ENCODE assay signal across 10 cellular contexts in genomic region chr3:152283492-152284381, GRCh38. TPM values are rescaled to one million over a fixed set of nuclear protein-coding genes. Genes with fewer than 3 reads are reported as not detected.
DNase-seq lines count a peak whose midpoint lies in the region; ATAC-seq and TF ChIP-seq lines count a peak whose summit lies in the region.
"Had no signal": no experiment of that assay in that cellular context is flagged by ENCODE, and none has a peak within 500 bp of the region (broad histone marks: within the 10 kb centered on the region; RNA-seq: fewer than 3 reads in every experiment).

No MANE protein-coding gene starts in this region.

- H3K4me3 Mint-ChIP-seq in activated CD8-positive, alpha-beta T cell treated with anti-CD3 and anti-CD28 coated beads for 36 hours: peak overlapping the region; percentile 70
- peak overlapping the region; percentile 42 for H3K4me3 Mint-ChIP-seq in memory B cell

- no peaks in the 10 kb centered on the region for H3K9me3 Mint-ChIP-seq in activated CD8-positive, alpha-beta T cell treated with anti-CD3 and anti-CD28 coated beads for 36 hours
- no peaks in the 10 kb centered on the region for H3K9me3 Mint-ChIP-seq in memory B cell

- peak; percentile 42 for ATAC-seq in GM21723 (IDR thresholded peaks at IDR 0.05; ENCODE audit: unreplicated experiment)
- ATAC-seq in activated CD8-positive, alpha-beta T cell treated with anti-CD3 and anti-CD28 coated beads for 36 hours: no peak
- peak; percentile 27 for ATAC-seq in memory B cell (ENCODE audit: low read depth)
- no peak for ATAC-seq in HG03565 (IDR thresholded peaks at IDR 0.05; ENCODE audit: unreplicated experiment)
- no peak for ATAC-seq in GM21360 (IDR thresholded peaks at IDR 0.05; ENCODE audit: unreplicated experiment)

- peaks cover 35% of the 10 kb centered on the region for H3K36me3 Mint-ChIP-seq in activated CD8-positive, alpha-beta T cell treated with anti-CD3 and anti-CD28 coated beads for 36 hours (ENCODE audit: low read depth)
- peaks cover 7% of the 10 kb centered on the region for H3K36me3 Mint-ChIP-seq in memory B cell

- peak overlapping the region; percentile 89 for H3K27ac Mint-ChIP-seq in activated CD8-positive, alpha-beta T cell treated with anti-CD3 and anti-CD28 coated beads for 36 hours
- H3K27ac Mint-ChIP-seq in memory B cell: peak overlapping the region; percentile 45

- CTCF ChIA-PET in activated CD8-positive, alpha-beta T cell treated with anti-CD3 and anti-CD28 coated beads for 36 hours (lab: Charles Lee): interaction anchor here (0.7 to 2.2 kb wide), 8 partner anchors 9 to 1116 kb away, joined by 3 to 8 read pairs (median 3); no protein-coding TSS in a partner anchor

- H3K4me1 Mint-ChIP-seq in activated CD8-positive, alpha-beta T cell treated with anti-CD3 and anti-CD28 coated beads for 36 hours (ENCODE audit: low read depth): peaks cover 72% of the 10 kb centered on the region
- H3K4me1 Mint-ChIP-seq in memory B cell: peaks cover 61% of the 10 kb centered on the region

- peak; percentile 48 for DNase-seq in CD1c-positive myeloid dendritic cell (ENCODE audit: extremely low spot score)
- DNase-seq in activated CD8-positive, alpha-beta T cell treated with anti-CD3 and anti-CD28 coated beads for 36 hours: no peak
- DNase-seq in memory B cell (ENCODE audit: low spot score in 2 of 2): no peak
- no peak for DNase-seq in COR-L47 (lab: John Stamatoyannopoulos, UW)
- DNase-seq in 8988T: no peak
- DNase-seq: caudate nucleus, SHP77 had no signal

- intact Hi-C loops in activated CD8-positive, alpha-beta T cell treated with anti-CD3 and anti-CD28 coated beads for 36 hours (cut with micrococcal nuclease): loop anchor here (2.0 kb wide), 2 partner anchors 13 to 73 kb away; no protein-coding TSS in a partner anchor

- POLR2A ChIA-PET in activated CD8-positive, alpha-beta T cell treated with anti-CD3 and anti-CD28 coated beads for 36 hours (lab: Charles Lee): interaction anchor here (0.9 to 1.2 kb wide), 3 partner anchors 10 to 39 kb away, joined by 3 to 4 read pairs (median 4); partner anchors contain the start of gene MBNL1

- TF ChIP-seq CTCF in activated CD8-positive, alpha-beta T cell treated with anti-CD3 and anti-CD28 coated beads for 36 hours (IDR thresholded peaks at IDR 0.05): no peak

- no peaks in the 10 kb centered on the region for H3K27me3 Mint-ChIP-seq in activated CD8-positive, alpha-beta T cell treated with anti-CD3 and anti-CD28 coated beads for 36 hours
- no peaks in the 10 kb centered on the region for H3K27me3 Mint-ChIP-seq in memory B cell

RNA-seq across cellular contexts. Expression of gene MBNL1, which starts 15.0 kb away (rescaled TPM):
- total RNA-seq in activated CD8-positive, alpha-beta T cell treated with anti-CD3 and anti-CD28 coated beads for 36 hours: 100 to 1,000 TPM; 341 to 360 TPM

Comparison
In these comparisons a context has a peak if more than half of its experiments do, and no peak if none do; other contexts are left out.
1. ATAC-seq: peak in GM21723 (single experiment) and memory B cell (single experiment); none in activated CD8-positive, alpha-beta T cell treated with anti-CD3 and anti-CD28 coated beads for 36 hours (single experiment), HG03565 (single experiment) and GM21360 (single experiment).